In genomic region chr1:156590326-156591180, GRCh38 we compare ENCODE assay signal across 6 cellular contexts. TPM values are rescaled to one million over a fixed set of nuclear protein-coding genes. Genes with fewer than 3 reads are reported as not detected.
DNase-seq lines count a peak whose midpoint lies in the region; ATAC-seq and TF ChIP-seq lines count a peak whose summit lies in the region.

No MANE protein-coding gene starts in this region.

- DNase-seq in GM12864 (ENCODE audit: low read depth), result no peak
- DNase-seq in activated CD4-positive, alpha-beta memory T cell treated with anti-CD3 and anti-CD28 coated beads, Interleukin-2, amount 10 ng/mL, durations not matched to agents 7 days and 5 days, result no peak
- DNase-seq in naive B cell, result no peak
- DNase-seq in iPS-NIHi7 (ENCODE audit: extremely low spot score), result no peak

- H3K4me3 ChIP-seq in GM12864 (ENCODE audit: low read depth, low read length), result peak overlapping the region; percentile 77; the same call in 1 of the 2 replicates

- ATAC-seq in naive B cell (ENCODE audit: low read depth in 2 of 2) (no peak), GM21576 (IDR thresholded peaks at IDR 0.05; ENCODE audit: unreplicated experiment) (no peak), GM21390 (IDR thresholded peaks at IDR 0.05; ENCODE audit: unreplicated experiment) (no peak)

- no peaks in the 10 kb centered on the region for H3K9me3 Mint-ChIP-seq in activated CD4-positive, alpha-beta memory T cell treated with anti-CD3 and anti-CD28 coated beads, Interleukin-2, amount 10 ng/mL, durations not matched to agents 7 days and 5 days
- H3K9me3 Mint-ChIP-seq in naive B cell, result no peaks in the 10 kb centered on the region

- peaks cover 36% of the 10 kb centered on the region for H3K4me1 Mint-ChIP-seq in activated CD4-positive, alpha-beta memory T cell treated with anti-CD3 and anti-CD28 coated beads, Interleukin-2, amount 10 ng/mL, durations not matched to agents 7 days and 5 days
- peaks cover 14 to 25% (median 19%) of the 10 kb centered on the region in 3 donors for H3K4me1 Mint-ChIP-seq in naive B cell

- H3K27ac Mint-ChIP-seq in activated CD4-positive, alpha-beta memory T cell treated with anti-CD3 and anti-CD28 coated beads, Interleukin-2, amount 10 ng/mL, durations not matched to agents 7 days and 5 days, result peak overlapping the region; percentile 76
- peak overlapping the region in 3 of 6 donors; percentile 57 to 77 (median 69) for H3K27ac Mint-ChIP-seq in naive B cell

- peak overlapping the region; percentile 79 for H3K4me3 Mint-ChIP-seq in activated CD4-positive, alpha-beta memory T cell treated with anti-CD3 and anti-CD28 coated beads, Interleukin-2, amount 10 ng/mL, durations not matched to agents 7 days and 5 days
- peak overlapping the region in 7 of 8 donors; percentile 61 to 91 (median 90) for H3K4me3 Mint-ChIP-seq in naive B cell

- CTCF ChIA-PET in activated CD4-positive, alpha-beta memory T cell treated with anti-CD3 and anti-CD28 coated beads, Interleukin-2, amount 10 ng/mL, durations not matched to agents 7 days and 5 days (lab: Charles Lee), result interaction anchor here (0.7 to 3.4 kb wide), 16 partner anchors 9 to 171 kb away, joined by 3 to 16 read pairs (median 4); no protein-coding TSS in a partner anchor

- POLR2A ChIA-PET in activated CD4-positive, alpha-beta memory T cell treated with anti-CD3 and anti-CD28 coated beads, Interleukin-2, amount 10 ng/mL, durations not matched to agents 7 days and 5 days (lab: Charles Lee), result interaction anchor here (0.6 to 3.1 kb wide), 13 partner anchors 8 to 545 kb away, joined by 3 to 45 read pairs (median 3); partner anchors contain the start of genes GPATCH4 and MEF2D

- no peak for TF ChIP-seq CTCF in GM12864 (IDR thresholded peaks at IDR 0.05; ENCODE audit: low read depth, low read length, missing control alignments)

- H3K27me3 Mint-ChIP-seq in activated CD4-positive, alpha-beta memory T cell treated with anti-CD3 and anti-CD28 coated beads, Interleukin-2, amount 10 ng/mL, durations not matched to agents 7 days and 5 days, result no peaks in the 10 kb centered on the region
- no peaks in the 10 kb centered on the region for H3K27me3 Mint-ChIP-seq in naive B cell

- peaks cover 13% of the 10 kb centered on the region for H3K36me3 Mint-ChIP-seq in activated CD4-positive, alpha-beta memory T cell treated with anti-CD3 and anti-CD28 coated beads, Interleukin-2, amount 10 ng/mL, durations not matched to agents 7 days and 5 days (ENCODE audit: low read depth)
- H3K36me3 Mint-ChIP-seq in naive B cell, result peaks cover 0 to 9% of the 10 kb centered on the region in 2 donors

RNA-seq across cellular contexts. Expression of gene NAXE, which starts 1.0 kb away (rescaled TPM):
- 10 to 100 TPM; 45.3 to 46.1 TPM for total RNA-seq in activated CD4-positive, alpha-beta memory T cell treated with anti-CD3 and anti-CD28 coated beads, Interleukin-2, amount 10 ng/mL, durations not matched to agents 7 days and 5 days
- polyA plus RNA-seq in naive B cell (ENCODE audit: low read depth in 6 of 6), result 100 to 1,000 TPM in 5 of 6 donors, 10 to 100 TPM in 1; 97.6 to 177 (median 110) TPM

RNA-seq across cellular contexts. Expression of gene GPATCH4, which starts 10.7 kb away (rescaled TPM):
- total RNA-seq in activated CD4-positive, alpha-beta memory T cell treated with anti-CD3 and anti-CD28 coated beads, Interleukin-2, amount 10 ng/mL, durations not matched to agents 7 days and 5 days, result 10 to 100 TPM; 19.0 to 20.6 TPM
- polyA plus RNA-seq in naive B cell (ENCODE audit: low read depth in 6 of 6), result 10 to 100 TPM; 16.6 to 47.9 (median 28.7) TPM

RNA-seq across cellular contexts. Expression of gene TTC24, which starts 11.0 kb away (rescaled TPM):
- total RNA-seq in activated CD4-positive, alpha-beta memory T cell treated with anti-CD3 and anti-CD28 coated beads, Interleukin-2, amount 10 ng/mL, durations not matched to agents 7 days and 5 days, result under 1 TPM in 1 of 2 experiments, not detected in 1; 0.38 TPM
- 1 to 10 TPM in 5 of 6 donors, not detected in 1; 2.4 to 4.5 (median 3.2) TPM for polyA plus RNA-seq in naive B cell (ENCODE audit: low read depth in 6 of 6)

RNA-seq across cellular contexts. Expression of gene IQGAP3, which starts 18.2 kb away (rescaled TPM):
- total RNA-seq in activated CD4-positive, alpha-beta memory T cell treated with anti-CD3 and anti-CD28 coated beads, Interleukin-2, amount 10 ng/mL, durations not matched to agents 7 days and 5 days, result 10 to 100 TPM; 18.4 to 19.7 TPM
- polyA plus RNA-seq in naive B cell (ENCODE audit: low read depth in 6 of 6), result not detected

RNA-seq across cellular contexts. Expression of gene HAPLN2, which starts 28.7 kb away (rescaled TPM):
- not detected for total RNA-seq in activated CD4-positive, alpha-beta memory T cell treated with anti-CD3 and anti-CD28 coated beads, Interleukin-2, amount 10 ng/mL, durations not matched to agents 7 days and 5 days
- not detected for polyA plus RNA-seq in naive B cell (ENCODE audit: low read depth in 6 of 6)
